ENCODE assay signal across 11 cellular contexts in genomic region chrX:23785564-23785963, GRCh38. TPM values are rescaled to one million over a fixed set of nuclear protein-coding genes. Genes with fewer than 3 reads are reported as not detected.
DNase-seq lines count a peak whose midpoint lies in the region; ATAC-seq and TF ChIP-seq lines count a peak whose summit lies in the region.
"Had no signal": no experiment of that assay in that cellular context is flagged by ENCODE, and none has a peak within 500 bp of the region (broad histone marks: within the 10 kb centered on the region; RNA-seq: fewer than 3 reads in every experiment).

No MANE protein-coding gene starts in this region.

- no peaks in the 10 kb centered on the region for H3K27me3 Mint-ChIP-seq in Calu3 (ENCODE audit: unreplicated experiment)
- H3K27me3 Mint-ChIP-seq in activated B cell treated with CpG ODN at 0.5 μM for 24 hours, result no peaks in the 10 kb centered on the region
- no peaks in the 10 kb centered on the region for H3K27me3 Mint-ChIP-seq in glutamatergic neuron (ENCODE audit: unreplicated experiment)

- H3K4me3 ChIP-seq in esophagus squamous epithelium (peak overlapping the region in 3 of 4 donors; percentile 69 to 72 (median 72)), neutrophil (ENCODE audit: low read depth in 1 of 2, low read length in 1 of 2) (peak overlapping the region; percentile 72 to 92)

- H3K4me1 ChIP-seq in esophagus squamous epithelium, result peaks cover 0 to 25% (median 0%) of the 10 kb centered on the region in 3 donors
- H3K4me1 ChIP-seq in neutrophil (ENCODE audit: control insufficient read depth in 1 of 2, insufficient read depth in 1 of 2, low read depth in 1 of 2, low read length in 1 of 2), result peaks cover 28 to 41% of the 10 kb centered on the region in 2 experiments

- H3K9me3 Mint-ChIP-seq in Calu3 (ENCODE audit: low read depth, unreplicated experiment) (no peaks in the 10 kb centered on the region), activated B cell treated with CpG ODN at 0.5 μM for 24 hours (no peaks in the 10 kb centered on the region), glutamatergic neuron (ENCODE audit: unreplicated experiment) (no peaks in the 10 kb centered on the region)

- DNase-seq in Calu3, result no peak
- no peak for DNase-seq in activated B cell treated with CpG ODN at 0.5 μM for 24 hours
- DNase-seq in esophagus squamous epithelium (lab: John Stamatoyannopoulos, UW), result no peak
- DNase-seq in putamen (ENCODE audit: low spot score), result no peak
- DNase-seq in NCI-H1436 (lab: John Stamatoyannopoulos, UW), result no peak
- no peak for DNase-seq in glutamatergic neuron
- DNase-seq: DND-41; NCI-H526; stimulated activated CD8-positive, alpha-beta memory T cell treated with anti-CD3 and anti-CD28 coated beads, Interleukin-4, amount 100 ng/mL, for 48 hours had no signal

- H3K27ac ChIP-seq in esophagus squamous epithelium (peak overlapping the region in 3 of 4 donors; percentile 66 to 97 (median 97)), neutrophil (peak overlapping the region; percentile 99)

- H3K4me1 Mint-ChIP-seq in Calu3 (ENCODE audit: low read depth, unreplicated experiment) (peaks cover 16% of the 10 kb centered on the region), activated B cell treated with CpG ODN at 0.5 μM for 24 hours (peaks cover 43% of the 10 kb centered on the region), glutamatergic neuron (ENCODE audit: low read depth, unreplicated experiment) (peaks cover 4% of the 10 kb centered on the region)

- H3K27ac Mint-ChIP-seq in Calu3 (ENCODE audit: unreplicated experiment) (peak overlapping the region; percentile 93), activated B cell treated with CpG ODN at 0.5 μM for 24 hours (peak overlapping the region; percentile 95), glutamatergic neuron (ENCODE audit: unreplicated experiment) (no peak overlapping the region)

- H3K36me3 Mint-ChIP-seq in Calu3 (ENCODE audit: insufficient read depth, unreplicated experiment), result peaks cover 71% of the 10 kb centered on the region
- H3K36me3 Mint-ChIP-seq in activated B cell treated with CpG ODN at 0.5 μM for 24 hours (ENCODE audit: low read depth), result peaks cover 34% of the 10 kb centered on the region
- H3K36me3 Mint-ChIP-seq in glutamatergic neuron (ENCODE audit: unreplicated experiment), result no peaks in the 10 kb centered on the region

- CTCF ChIA-PET in Calu3 (lab: Charles Lee) (interaction anchor here (1.5 to 2.1 kb wide), 2 partner anchors 22 to 116 kb away, joined by 3 to 6 read pairs; no protein-coding TSS in a partner anchor), activated B cell treated with CpG ODN at 0.5 μM for 24 hours (lab: Charles Lee) (no interaction called here)

- H3K9me3 ChIP-seq in esophagus squamous epithelium (no peaks in the 10 kb centered on the region), neutrophil (no peaks in the 10 kb centered on the region)

- peak in 1 of 4 donors; percentile 28 for TF ChIP-seq POLR2A in esophagus squamous epithelium (IDR thresholded peaks at IDR 0.05)

- BruUV-seq in Calu3 (replicated peaks; lab: Mats Ljungman, UMichigan), result no TSS peak

- H3K4me3 Mint-ChIP-seq in Calu3 (ENCODE audit: low read depth, unreplicated experiment) (peak overlapping the region; percentile 81), activated B cell treated with CpG ODN at 0.5 μM for 24 hours (peak overlapping the region; percentile 94), glutamatergic neuron (ENCODE audit: unreplicated experiment) (no peak overlapping the region)

- POLR2A ChIA-PET in activated B cell treated with CpG ODN at 0.5 μM for 24 hours (lab: Charles Lee), result no interaction called here

- WGBS in esophagus squamous epithelium, 2 donors, result 42 to 59% methylated on average over 2 of the region's 2 CpGs

- H3K27me3 ChIP-seq in esophagus squamous epithelium, result no peaks in the 10 kb centered on the region
- no peaks in the 10 kb centered on the region for H3K27me3 ChIP-seq in neutrophil

- H3K36me3 ChIP-seq in esophagus squamous epithelium (peaks cover 0 to 15% (median 0%) of the 10 kb centered on the region in 3 donors), neutrophil (peaks cover 20% of the 10 kb centered on the region)

- intact Hi-C loops in Calu3 (cut with micrococcal nuclease; ENCODE audit: unreplicated experiment) (loop anchor here (5.0 kb wide), 1 partner anchor 37 kb away; no protein-coding TSS in a partner anchor), activated B cell treated with CpG ODN at 0.5 μM for 24 hours (cut with micrococcal nuclease) (no loop called here), esophagus squamous epithelium (cut with DNase I) (no loop called here)

- no peak for TF ChIP-seq CTCF in Calu3 (IDR thresholded peaks at IDR 0.05; ENCODE audit: unreplicated experiment)
- no peak for TF ChIP-seq CTCF in activated B cell treated with CpG ODN at 0.5 μM for 24 hours (IDR thresholded peaks at IDR 0.05)
- TF ChIP-seq CTCF in esophagus squamous epithelium (IDR thresholded peaks at IDR 0.05), result no peak
- TF ChIP-seq CTCF in neutrophil (IDR thresholded peaks at IDR 0.05), result no peak
- TF ChIP-seq CTCF in glutamatergic neuron (IDR thresholded peaks at IDR 0.05; ENCODE audit: partially characterized antibody, unreplicated experiment), result no peak

- ATAC-seq in activated B cell treated with CpG ODN at 0.5 μM for 24 hours (ENCODE audit: low read depth) (no peak), GM21825 (IDR thresholded peaks at IDR 0.05; ENCODE audit: unreplicated experiment) (no peak)

RNA-seq across cellular contexts. Expression of gene SAT1, which starts 2.6 kb away (rescaled TPM):
- 419 and 426 TPM in 2 replicates for total RNA-seq in Calu3 (2022)
- total RNA-seq in activated B cell treated with CpG ODN at 0.5 μM for 24 hours, result 75.1 and 88.9 TPM in 2 replicates
- 100 to 1,000 TPM; 287 to 793 (median 450) TPM for total RNA-seq in esophagus squamous epithelium
- 31.4 TPM for total RNA-seq in glutamatergic neuron (ENCODE audit: unreplicated experiment)

RNA-seq across cellular contexts. Expression of gene ACOT9, which starts 42.5 kb away (rescaled TPM):
- total RNA-seq in Calu3 (2022) (38.1 and 49.6 TPM in 2 replicates), activated B cell treated with CpG ODN at 0.5 μM for 24 hours (46.0 and 49.4 TPM in 2 replicates), esophagus squamous epithelium (10 to 100 TPM in 3 of 4 donors, 1 to 10 TPM in 1; 5.4 to 30.9 (median 14.8) TPM), glutamatergic neuron (ENCODE audit: unreplicated experiment) (20.5 TPM)
